Comparison of ENCODE assay signal across 24 cellular contexts in genomic region chr6:120511712-120512111, GRCh38.
"Had no signal": no experiment of that assay in that cellular context is flagged by ENCODE, and none has a peak within 500 bp of the region (broad histone marks: within the 10 kb centered on the region; RNA-seq: fewer than 3 reads in every experiment).

No MANE protein-coding gene starts in this region.

- DNase-seq: stimulated activated CD4-positive, alpha-beta T cell treated with anti-CD3 and anti-CD28 coated beads, Interleukin-2, amount 100 ng/mL, for 48 hours; stimulated activated CD4-positive, alpha-beta T cell treated with anti-CD3 and anti-CD28 coated beads, Interleukin-4, amount 100 ng/mL, for 1 hour; stimulated activated CD4-positive, alpha-beta T cell treated with anti-CD3 and anti-CD28 coated beads, Interleukin-4, amount 100 ng/mL, for 24 hours; stimulated activated CD4-positive, alpha-beta T cell treated with anti-CD3 and anti-CD28 coated beads, Interleukin-4, amount 100 ng/mL, for 4 hours; stimulated activated CD8-positive, alpha-beta memory T cell treated with anti-CD3 and anti-CD28 coated beads, Interleukin-4, amount 100 ng/mL, for 48 hours; stimulated activated naive B cell treated with anti-CD40 and anti-IgM and Interleukin-4, amounts not matched to agents 10 μg/mL and 1 μg/mL and 100 μg/mL, for 72 hours; stimulated activated naive CD4-positive, alpha-beta T cell; stimulated activated naive CD4-positive, alpha-beta T cell treated with Interleukin-2 at 50 U/mL for 16 hours; stimulated activated naive CD8-positive, alpha-beta T cell treated with anti-CD3 and anti-CD28 coated beads, Interleukin-15, amount 100 ng/mL, for 72 hours; stimulated activated naive CD8-positive, alpha-beta T cell treated with anti-CD3 and anti-CD28 coated beads, Interleukin-15, Interleukin-2, amounts not matched to agents 100 U/mL and 50 U/mL, for 24 hours; stomach; substantia nigra; testis; thyroid gland; tibial artery; transverse colon; trophoblast cell; upper lobe of left lung; upper lobe of right lung; uterus had no signal

- H3K27me3 ChIP-seq: stomach, suprapubic skin, testis, thyroid gland, tibial artery, tibial nerve, transverse colon, upper lobe of left lung, upper lobe of right lung, uterus, vagina had no signal

- H3K4me3 ChIP-seq: stomach, suprapubic skin, testis, thoracic aorta, thyroid gland, tibial artery, tibial nerve, transverse colon, upper lobe of left lung, upper lobe of right lung, uterus, vagina had no signal

- H3K27ac ChIP-seq: stomach, suprapubic skin, testis, thoracic aorta, thyroid gland, tibial artery, tibial nerve, transverse colon, upper lobe of left lung, upper lobe of right lung, uterus, vagina had no signal

- H3K36me3 ChIP-seq: stomach, suprapubic skin, thoracic aorta, thyroid gland, tibial artery, tibial nerve, transverse colon, upper lobe of left lung, upper lobe of right lung, uterus, vagina had no signal

- H3K9me3 ChIP-seq: suprapubic skin, testis, thoracic aorta, thyroid gland, tibial artery, transverse colon, upper lobe of right lung, uterus, vagina had no signal
